8 cellular contexts compared by ENCODE assay signal in the genomic region with DNA sequence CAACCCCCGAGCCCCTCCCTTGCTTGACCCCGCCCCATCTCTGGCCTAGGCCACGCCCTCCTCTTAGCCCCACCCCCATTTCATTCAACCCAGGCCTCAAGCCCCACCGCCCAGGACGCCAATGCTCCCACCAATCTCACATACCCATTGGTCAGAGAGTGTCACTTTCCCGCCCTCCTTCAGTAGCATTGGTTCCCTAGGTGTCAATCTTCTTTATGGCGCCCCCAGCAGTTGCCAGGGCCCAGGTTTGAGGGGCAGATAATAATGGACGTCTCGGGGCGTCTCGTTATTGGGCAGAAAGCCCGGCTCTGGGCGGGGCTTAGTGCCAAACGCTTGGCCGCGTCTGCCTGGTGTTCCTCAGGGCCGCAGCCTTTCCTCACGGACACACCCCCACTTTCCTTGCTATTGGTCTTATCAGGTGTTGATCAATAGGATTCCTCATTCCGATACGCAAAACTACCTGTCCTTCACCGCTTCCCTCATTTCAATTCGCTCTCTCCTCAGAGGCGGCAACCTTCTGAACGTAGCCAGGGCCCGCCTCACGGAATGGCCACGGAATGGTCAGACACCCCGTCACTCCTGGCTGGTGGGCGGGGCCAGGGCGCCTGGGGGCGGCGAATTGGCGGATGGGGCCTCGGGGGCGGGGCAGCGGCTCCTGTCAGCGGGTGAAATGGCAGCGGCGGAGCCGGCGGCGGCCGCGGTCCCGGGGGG. TPM values are rescaled to one million over a fixed set of nuclear protein-coding genes. Genes with fewer than 3 reads are reported as not detected.
A peak's percentile ranks its signal among the peaks of the same experiment; 100 is the strongest.
DNase-seq lines count a peak whose midpoint lies in the region; ATAC-seq and TF ChIP-seq lines count a peak whose summit lies in the region.

Gene EVI5L (plus strand): TSS at position 658 of the 711 bp plus-strand sequence. CDS start 16,325 bp downstream, outside the sequence.

- H3K9me3 ChIP-seq in BE2C, result no peaks in the 10 kb centered on the region

- H3K36me3 ChIP-seq in BE2C, result no peaks in the 10 kb centered on the region

- peak within 1 kb of the TSS; percentile 57 for H3K4me3 ChIP-seq in BE2C (ENCODE audit: low read depth, low read length)

- POLR2A ChIA-PET in activated CD4-positive, alpha-beta T cell treated with anti-CD3 and anti-CD28 coated beads, Interleukin-2, amount 10 ng/mL, durations not matched to agents 7 days and 5 days (lab: Charles Lee), result no interaction called here

- peak within 1 kb of the TSS; percentile 96 for H3K27ac Mint-ChIP-seq in activated CD4-positive, alpha-beta T cell treated with anti-CD3 and anti-CD28 coated beads, Interleukin-2, amount 10 ng/mL, durations not matched to agents 7 days and 5 days

- intact Hi-C loops in left colon (cut with DNase I, micrococcal nuclease), result no loop called here

- H3K4me3 Mint-ChIP-seq in activated CD4-positive, alpha-beta T cell treated with anti-CD3 and anti-CD28 coated beads, Interleukin-2, amount 10 ng/mL, durations not matched to agents 7 days and 5 days, result peak within 1 kb of the TSS; percentile 78

- H3K27me3 ChIP-seq in BE2C, result peaks cover 21% of the 10 kb centered on the region

- H3K4me1 Mint-ChIP-seq in activated CD4-positive, alpha-beta T cell treated with anti-CD3 and anti-CD28 coated beads, Interleukin-2, amount 10 ng/mL, durations not matched to agents 7 days and 5 days, result peaks cover 21% of the 10 kb centered on the region

- peaks cover 3% of the 10 kb centered on the region for H3K27me3 Mint-ChIP-seq in activated CD4-positive, alpha-beta T cell treated with anti-CD3 and anti-CD28 coated beads, Interleukin-2, amount 10 ng/mL, durations not matched to agents 7 days and 5 days

- TF ChIP-seq CTCF in BE2C (IDR thresholded peaks at IDR 0.05; ENCODE audit: low read depth, low read length), result no peak

- H3K36me3 Mint-ChIP-seq in activated CD4-positive, alpha-beta T cell treated with anti-CD3 and anti-CD28 coated beads, Interleukin-2, amount 10 ng/mL, durations not matched to agents 7 days and 5 days (ENCODE audit: low read depth), result no peaks in the 10 kb centered on the region

- CTCF ChIA-PET in activated CD4-positive, alpha-beta T cell treated with anti-CD3 and anti-CD28 coated beads, Interleukin-2, amount 10 ng/mL, durations not matched to agents 7 days and 5 days (lab: Charles Lee), result interaction anchor here (0.6 kb wide), 1 partner anchor 23 kb away, joined by 3 read pairs; no protein-coding TSS in a partner anchor

- peak; percentile 99 for DNase-seq in BE2C
- DNase-seq in NCI-H526 (lab: John Stamatoyannopoulos, UW), result peak; percentile 98 to 99
- peak; percentile 99 for DNase-seq in activated CD4-positive, alpha-beta T cell treated with anti-CD3 and anti-CD28 coated beads, Interleukin-2, amount 10 ng/mL, durations not matched to agents 7 days and 5 days
- DNase-seq in dedifferentiated amniotic fluid mesenchymal stem cell (ENCODE audit: extremely low spot score), result peak; percentile 100
- DNase-seq in left colon, result peak; percentile 99
- DNase-seq in stimulated activated CD4-positive, alpha-beta T cell treated with anti-CD3 and anti-CD28 coated beads, Interleukin-1b, Interleukin-23, amount 100 ng/mL, for 4 hours (ENCODE audit: low read depth in 2 of 2), result peak; percentile 100

- ATAC-seq in GM19328 (IDR thresholded peaks at IDR 0.05; ENCODE audit: unreplicated experiment) (peak; percentile 81), HG03469 (IDR thresholded peaks at IDR 0.05; ENCODE audit: unreplicated experiment) (peak; percentile 79), left colon (peak; percentile 80)

- no peaks in the 10 kb centered on the region for H3K9me3 Mint-ChIP-seq in activated CD4-positive, alpha-beta T cell treated with anti-CD3 and anti-CD28 coated beads, Interleukin-2, amount 10 ng/mL, durations not matched to agents 7 days and 5 days

- no peaks in the 10 kb centered on the region; the same call in 1 of the 2 replicates for H3K4me1 ChIP-seq in BE2C

RNA-seq across cellular contexts. Expression of gene EVI5L, which starts in this region (rescaled TPM):
- polyA plus RNA-seq in BE2C (2012; ENCODE audit: insufficient read depth, insufficient read length, low read depth), result 22.4 TPM
- total RNA-seq in activated CD4-positive, alpha-beta T cell treated with anti-CD3 and anti-CD28 coated beads, Interleukin-2, amount 10 ng/mL, durations not matched to agents 7 days and 5 days, result 10 to 100 TPM in 1 of 2 experiments, 1 to 10 TPM in 1; 9.7 to 11.2 TPM
- 10 to 100 TPM; 10.5 to 13.1 TPM for total RNA-seq in left colon

Comparison
In these comparisons a context has a peak if more than half of its experiments do, and no peak if none do; other contexts are left out.
1. Peak in every context shown above with its lines: DNase-seq, ATAC-seq and H3K4me3 ChIP-seq.